Comparison of ENCODE assay signal across 11 cellular contexts in the genomic region with DNA sequence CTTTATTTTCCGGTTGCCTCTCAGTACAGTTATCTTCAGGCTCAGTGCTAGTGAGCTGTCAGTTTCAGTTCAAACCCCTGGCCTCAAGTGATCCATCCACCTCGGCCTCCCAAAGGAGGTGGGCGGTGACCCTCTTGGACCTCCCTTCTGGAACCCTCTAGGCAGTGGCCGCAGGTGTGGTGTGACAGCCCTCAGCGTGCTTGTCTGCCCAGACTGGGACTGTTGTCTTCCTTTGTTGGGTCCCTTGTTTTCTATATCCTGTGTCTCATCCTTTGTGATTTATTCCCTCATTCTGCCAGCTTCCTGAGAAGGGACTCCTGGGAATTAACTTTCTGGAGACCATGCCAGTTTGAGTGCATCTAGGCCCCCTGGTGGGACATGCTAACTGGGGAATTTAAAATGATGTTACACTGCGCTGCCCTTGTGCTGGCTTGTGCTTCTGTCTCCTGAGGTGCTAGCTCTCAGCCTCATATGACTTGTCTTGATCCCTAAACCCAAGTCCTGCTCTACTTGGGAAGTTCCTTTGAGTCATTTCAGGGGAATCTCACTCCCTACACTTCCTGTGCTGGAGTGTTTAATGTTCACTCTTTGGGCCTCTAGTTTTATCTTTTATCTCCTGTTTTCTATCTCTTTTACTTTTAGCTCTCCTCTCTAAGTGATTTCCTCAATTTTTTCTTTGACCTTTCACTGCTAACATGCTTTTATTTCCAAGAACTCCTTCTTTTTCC.
DNase-seq lines count a peak whose midpoint lies in the region; ATAC-seq, FAIRE-seq and TF ChIP-seq lines count a peak whose summit lies in the region.
"Had no signal": no experiment of that assay in that cellular context is flagged by ENCODE, and none has a peak within 500 bp of the region (broad histone marks: within the 10 kb centered on the region; RNA-seq: fewer than 3 reads in every experiment).

No MANE protein-coding gene starts in this region.

- H3K36me3 ChIP-seq in HEK293 (ENCODE audit: control insufficient read depth in 2 of 2, insufficient read depth in 1 of 2, low read length in 2 of 2), result peaks cover 0 to 27% of the 10 kb centered on the region in 2 experiments; a peak in 2 of 3 replicates

- DNase-seq in AG08396 (ENCODE audit: low spot score) (peak; percentile 43), amniotic epithelial cell (ENCODE audit: low read depth) (peak; percentile 94), kidney glomerular epithelial cell (lab: John Stamatoyannopoulos, UW) (peak; percentile 85), D721Med (ENCODE audit: insufficient read length, low spot score) (no peak), dedifferentiated amniotic fluid mesenchymal stem cell (ENCODE audit: extremely low spot score) (no peak)
- DNase-seq in activated effector memory CD4-positive, alpha-beta T cell treated with anti-CD3 and anti-CD28 coated beads, Interleukin-2, amount 50 U/mL, for 16 hours, result no peak
- DNase-seq: activated CD8-positive, alpha-beta memory T cell treated with anti-CD3 and anti-CD28 coated beads for 24 hours had no signal

- no peak overlapping the region for H3K27ac ChIP-seq in HEK293 (ENCODE audit: extremely low read depth, low read depth, low read length)
- H3K27ac ChIP-seq: HL-60 had no signal

- no peak for FAIRE-seq in D721Med (lab: Jason Lieb, UNC)

- H3K9me3 ChIP-seq in HEK293 (ENCODE audit: control insufficient read depth, insufficient read depth, low read depth, low read length), result no peaks in the 10 kb centered on the region
- H3K9me3 ChIP-seq: esophagus muscularis mucosa had no signal

- H3K4me3 ChIP-seq in HEK293 (ENCODE audit: low read depth, low read length), result no peak overlapping the region
- H3K4me3 ChIP-seq: esophagus muscularis mucosa had no signal

- peak; percentile 34; the same call in 1 of the 2 replicates for TF ChIP-seq CTCF in HEK293 (tag by site-specific recombination; IDR thresholded peaks at IDR 0.05)
- no peak for TF ChIP-seq CTCF in D721Med (IDR thresholded peaks at IDR 0.05; ENCODE audit: insufficient read depth, missing control alignments)

- ATAC-seq in HG02870 (IDR thresholded peaks at IDR 0.05; ENCODE audit: unreplicated experiment), result no peak

- CTCF ChIA-PET in HEK293 (lab: Yijun Ruan, JAX), result interaction anchor here (0.6 to 2.3 kb wide), 5 partner anchors 18 to 1538 kb away, joined by 3 to 27 read pairs (median 4); no protein-coding TSS in a partner anchor

- peaks cover 19% of the 10 kb centered on the region for H3K4me1 ChIP-seq in HEK293 (ENCODE audit: control insufficient read depth, insufficient read depth, low read length)

- POLR2A ChIA-PET in HEK293 (lab: Yijun Ruan, JAX), result interaction anchor here (0.8 to 5.6 kb wide), 3 partner anchors 14 to 22 kb away, joined by 4 to 35 read pairs (median 16); a partner anchor contains a TSS

TF ChIP-seq in HEK293, 187 proteins besides CTCF, POLR2A, EP300 and RAD21:
- TF ChIP-seq, protein P1, sequence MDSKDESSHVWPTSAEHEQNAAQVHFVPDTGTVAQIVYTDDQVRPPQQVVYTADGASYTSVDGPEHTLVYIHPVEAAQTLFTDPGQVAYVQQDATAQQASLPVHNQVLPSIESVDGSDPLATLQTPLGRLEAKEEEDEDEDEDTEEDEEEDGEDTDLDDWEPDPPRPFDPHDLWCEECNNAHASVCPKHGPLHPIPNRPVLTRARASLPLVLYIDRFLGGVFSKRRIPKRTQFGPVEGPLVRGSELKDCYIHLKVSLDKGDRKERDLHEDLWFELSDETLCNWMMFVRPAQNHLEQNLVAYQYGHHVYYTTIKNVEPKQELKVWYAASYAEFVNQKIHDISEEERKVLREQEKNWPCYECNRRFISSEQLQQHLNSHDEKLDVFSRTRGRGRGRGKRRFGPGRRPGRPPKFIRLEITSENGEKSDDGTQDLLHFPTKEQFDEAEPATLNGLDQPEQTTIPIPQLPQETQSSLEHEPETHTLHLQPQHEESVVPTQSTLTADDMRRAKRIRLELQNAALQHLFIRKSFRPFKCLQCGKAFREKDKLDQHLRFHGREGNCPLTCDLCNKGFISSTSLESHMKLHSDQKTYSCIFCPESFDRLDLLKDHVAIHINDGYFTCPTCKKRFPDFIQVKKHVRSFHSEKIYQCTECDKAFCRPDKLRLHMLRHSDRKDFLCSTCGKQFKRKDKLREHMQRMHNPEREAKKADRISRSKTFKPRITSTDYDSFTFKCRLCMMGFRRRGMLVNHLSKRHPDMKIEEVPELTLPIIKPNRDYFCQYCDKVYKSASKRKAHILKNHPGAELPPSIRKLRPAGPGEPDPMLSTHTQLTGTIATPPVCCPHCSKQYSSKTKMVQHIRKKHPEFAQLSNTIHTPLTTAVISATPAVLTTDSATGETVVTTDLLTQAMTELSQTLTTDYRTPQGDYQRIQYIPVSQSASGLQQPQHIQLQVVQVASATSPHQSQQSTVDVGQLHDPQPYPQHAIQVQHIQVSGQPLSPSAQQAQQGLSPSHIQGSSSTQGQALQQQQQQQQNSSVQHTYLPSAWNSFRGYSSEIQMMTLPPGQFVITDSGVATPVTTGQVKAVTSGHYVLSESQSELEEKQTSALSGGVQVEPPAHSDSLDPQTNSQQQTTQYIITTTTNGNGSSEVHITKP (tag by site-specific recombination; IDR thresholded peaks at IDR 0.05), result 0 out of 2 replicates have a peak, but pooled peaks have one; percentile 48
- peak; percentile 59; the same call in 1 of the 2 replicates for TF ChIP-seq OSR2 (tag by site-specific recombination; IDR thresholded peaks at IDR 0.05)
- peak; percentile 36; the same call in 1 of the 2 replicates for TF ChIP-seq GLIS1 (tag by site-specific recombination; IDR thresholded peaks at IDR 0.05)
- TF ChIP-seq SP3 (tag by site-specific recombination; IDR thresholded peaks at IDR 0.05), result no peak
- no peak for TF ChIP-seq ZNF404 (tag by site-specific recombination; IDR thresholded peaks at IDR 0.05)
- peak; percentile 48; the same call in 1 of the 2 replicates for TF ChIP-seq ZIC2 (tag by site-specific recombination; IDR thresholded peaks at IDR 0.05)
- TF ChIP-seq PRDM1 (tag by site-specific recombination; IDR thresholded peaks at IDR 0.05), result peak; percentile 84
- no peak for TF ChIP-seq ZNF660 (tag by site-specific recombination; IDR thresholded peaks at IDR 0.05)
- TF ChIP-seq ZBTB48 (tag by site-specific recombination; IDR thresholded peaks at IDR 0.05), result peak; percentile 62; the same call in 1 of the 2 replicates
- no peak for TF ChIP-seq KLF16 (tag by site-specific recombination; IDR thresholded peaks at IDR 0.05)
- TF ChIP-seq ZFHX2 (tag by site-specific recombination; conservative IDR thresholded peaks at IDR 0.05), result peak; percentile 28
- no peak for TF ChIP-seq ZNF560 (tag by site-specific recombination; IDR thresholded peaks at IDR 0.05; ENCODE audit: borderline replicate concordance)
- no peak for TF ChIP-seq ZNF558 (tag by site-specific recombination; IDR thresholded peaks at IDR 0.05)
- 0 out of 2 replicates have a peak, but pooled peaks have one; percentile 29 for TF ChIP-seq MZF1 (tag by site-specific recombination; IDR thresholded peaks at IDR 0.05; ENCODE audit: borderline replicate concordance)
- TF ChIP-seq ZNF600 (tag by site-specific recombination; IDR thresholded peaks at IDR 0.05), result peak; percentile 57; the same call in 1 of the 2 replicates
- no peak for TF ChIP-seq REPIN1 (tag by site-specific recombination; IDR thresholded peaks at IDR 0.05; ENCODE audit: low read depth)

Comparison
In these comparisons a context has a peak if more than half of its experiments do, and no peak if none do; other contexts are left out.
1. DNase-seq: peak in AG08396 (single experiment), amniotic epithelial cell (single experiment) and kidney glomerular epithelial cell (single experiment); none in D721Med (single experiment), dedifferentiated amniotic fluid mesenchymal stem cell (single experiment) and activated effector memory CD4-positive, alpha-beta T cell treated with anti-CD3 and anti-CD28 coated beads, Interleukin-2, amount 50 U/mL, for 16 hours (single experiment).